10 cellular contexts compared by ENCODE assay signal in the genomic region with DNA sequence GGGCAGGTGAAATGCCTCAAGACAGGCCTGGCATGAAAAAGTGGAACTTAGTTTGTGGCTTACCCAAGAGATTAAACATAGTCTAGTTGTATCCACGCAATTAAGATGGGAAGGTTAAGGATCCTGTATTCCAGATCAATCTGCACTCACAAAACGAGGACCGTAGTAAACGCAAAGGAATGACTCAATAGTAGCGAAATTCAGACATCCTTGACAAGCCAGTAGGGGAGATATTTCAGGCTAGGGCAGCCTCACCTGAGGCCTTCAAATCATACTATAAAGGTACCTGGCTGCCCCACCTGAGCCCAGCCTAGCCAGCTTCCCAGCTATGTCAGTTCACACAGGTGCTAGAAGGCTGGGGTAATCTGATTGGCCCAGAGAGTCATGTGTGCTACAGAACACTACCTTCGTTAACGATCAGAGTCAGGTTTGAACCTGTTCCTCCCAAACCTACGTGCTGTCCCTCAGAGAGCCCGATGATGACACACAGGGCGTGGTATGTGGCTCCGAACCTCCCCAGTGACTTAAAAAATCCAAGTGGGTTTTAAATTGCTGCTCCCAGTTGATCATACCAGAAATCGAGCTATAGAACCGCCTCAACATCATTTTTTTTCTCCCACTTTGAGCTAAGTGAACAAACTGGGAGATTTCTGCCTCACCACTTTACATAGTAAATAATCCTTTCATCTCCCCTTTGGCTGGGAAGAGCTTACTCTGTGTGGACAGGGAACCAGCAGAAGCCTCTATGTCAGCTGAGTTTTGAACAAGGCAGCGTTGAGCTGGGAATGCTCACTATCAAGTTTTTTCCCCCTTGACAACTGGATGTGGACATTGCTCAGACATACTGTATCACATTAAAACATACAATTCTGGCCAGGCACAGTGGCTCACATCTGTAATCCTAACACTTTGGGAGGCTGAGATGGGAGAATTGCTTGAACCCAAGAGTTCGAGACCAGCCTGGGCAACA. TPM values are rescaled to one million over a fixed set of nuclear protein-coding genes. Genes with fewer than 3 reads are reported as not detected.
DNase-seq lines count a peak whose midpoint lies in the region; ATAC-seq and TF ChIP-seq lines count a peak whose summit lies in the region.
"Had no signal": no experiment of that assay in that cellular context is flagged by ENCODE, and none has a peak within 500 bp of the region (broad histone marks: within the 10 kb centered on the region; RNA-seq: fewer than 3 reads in every experiment).

No MANE protein-coding gene starts in this region.

- intact Hi-C loops in stomach (cut with DNase I; ENCODE audit: low total_unique reads) = no loop called here
- intact Hi-C loops in activated CD8-positive, alpha-beta T cell treated with anti-CD3 and anti-CD28 coated beads for 36 hours (cut with micrococcal nuclease) = no loop called here

- H3K27me3 ChIP-seq in hepatocyte = no peaks in the 10 kb centered on the region
- no peaks in the 10 kb centered on the region for H3K27me3 ChIP-seq in stomach

- no peaks in the 10 kb centered on the region for H3K36me3 Mint-ChIP-seq in activated CD8-positive, alpha-beta T cell treated with anti-CD3 and anti-CD28 coated beads for 36 hours (ENCODE audit: low read depth)

- H3K4me3 Mint-ChIP-seq in activated CD8-positive, alpha-beta T cell treated with anti-CD3 and anti-CD28 coated beads for 36 hours = no peak overlapping the region
- H3K4me3 Mint-ChIP-seq: activated T-cell treated with anti-CD3 and anti-CD28 coated beads, Interleukin-2, amount 50 U/mL, for 72 hours had no signal

- no peak overlapping the region for H2AFZ ChIP-seq in hepatocyte

- H3K4me2 ChIP-seq in hepatocyte = peak overlapping the region; percentile 35

- H3K9me3 Mint-ChIP-seq in activated CD8-positive, alpha-beta T cell treated with anti-CD3 and anti-CD28 coated beads for 36 hours = no peaks in the 10 kb centered on the region
- H3K9me3 Mint-ChIP-seq: activated T-cell treated with anti-CD3 and anti-CD28 coated beads, Interleukin-2, amount 50 U/mL, for 72 hours had no signal

- H3K27me3 Mint-ChIP-seq in activated CD8-positive, alpha-beta T cell treated with anti-CD3 and anti-CD28 coated beads for 36 hours = peaks cover 8% of the 10 kb centered on the region

- CTCF ChIA-PET in activated CD8-positive, alpha-beta T cell treated with anti-CD3 and anti-CD28 coated beads for 36 hours (lab: Charles Lee) = interaction anchor here (0.6 to 1.8 kb wide), 7 partner anchors 8 to 301 kb away, joined by 3 to 11 read pairs (median 4); no protein-coding TSS in a partner anchor

- no peaks in the 10 kb centered on the region for H4K20me1 ChIP-seq in hepatocyte (ENCODE audit: insufficient read depth, poor library complexity, severe bottlenecking)

- peak in 2 of 3 experiments; percentile 18 to 60 for DNase-seq in NCI-H1417 (lab: John Stamatoyannopoulos, UW)
- DNase-seq in NCI-H1417 treated with DMSO at 0.1 percent for 48 hours (lab: John Stamatoyannopoulos, UW) = no peak
- DNase-seq in NOMO-1 treated with DMSO at 0.1 percent for 48 hours (lab: John Stamatoyannopoulos, UW; ENCODE audit: unreplicated experiment) = peak; percentile 45
- DNase-seq in hepatocyte (ENCODE audit: low spot score) = peak; percentile 42
- DNase-seq in stomach = no peak
- DNase-seq in activated CD8-positive, alpha-beta T cell treated with anti-CD3 and anti-CD28 coated beads for 36 hours = no peak
- DNase-seq in KG1 (lab: John Stamatoyannopoulos, UW) = no peak
- DNase-seq: activated T-cell treated with anti-CD3 and anti-CD28 coated beads, Interleukin-2, amount 50 U/mL, for 72 hours had no signal

- H3K27ac ChIP-seq in hepatocyte = peak overlapping the region; percentile 72
- peak overlapping the region in 4 of 5 donors; percentile 8 to 80 (median 60) for H3K27ac ChIP-seq in stomach

- no peak for TF ChIP-seq CTCF in hepatocyte (IDR thresholded peaks at IDR 0.05; ENCODE audit: poor library complexity)
- TF ChIP-seq CTCF in stomach (IDR thresholded peaks at IDR 0.05) = no peak
- TF ChIP-seq CTCF in activated CD8-positive, alpha-beta T cell treated with anti-CD3 and anti-CD28 coated beads for 36 hours (IDR thresholded peaks at IDR 0.05) = no peak

- no peaks in the 10 kb centered on the region for H3K79me2 ChIP-seq in hepatocyte

- H3K4me1 ChIP-seq in hepatocyte (ENCODE audit: insufficient read depth) (peaks cover 37% of the 10 kb centered on the region), stomach (peaks cover 15 to 72% (median 45%) of the 10 kb centered on the region in 4 donors)

- 76% methylated on average over 15 of the region's 15 CpGs for WGBS in hepatocyte (ENCODE audit: low lambda C conversion rate, missing lambda C conversion rate)
- 73 to 91% (median 82%) methylated on average over 15 of the region's 15 CpGs for WGBS in stomach, 5 donors

- no peak for TF ChIP-seq EP300 in stomach (IDR thresholded peaks at IDR 0.05)

- H3K4me3 ChIP-seq in hepatocyte = no peak overlapping the region
- H3K4me3 ChIP-seq in stomach = no peak overlapping the region

- POLR2A ChIA-PET in activated CD8-positive, alpha-beta T cell treated with anti-CD3 and anti-CD28 coated beads for 36 hours (lab: Charles Lee) = no interaction called here

- no peaks in the 10 kb centered on the region for H3K9me2 ChIP-seq in hepatocyte (replicated peaks; ENCODE audit: insufficient read depth)

- H3K9me3 ChIP-seq in hepatocyte (ENCODE audit: low read depth) (no peaks in the 10 kb centered on the region), stomach (no peaks in the 10 kb centered on the region)
- H3K9me3 ChIP-seq: thoracic aorta had no signal

- H3K36me3 ChIP-seq in hepatocyte (replicated peaks; ENCODE audit: insufficient read depth, low read depth) (no peaks in the 10 kb centered on the region), stomach (no peaks in the 10 kb centered on the region)
- H3K36me3 ChIP-seq: thoracic aorta had no signal

- ATAC-seq in activated CD8-positive, alpha-beta T cell treated with anti-CD3 and anti-CD28 coated beads for 36 hours = no peak
- ATAC-seq in GM18870 (IDR thresholded peaks at IDR 0.05; ENCODE audit: unreplicated experiment) = no peak
- ATAC-seq: activated T-cell treated with anti-CD3 and anti-CD28 coated beads, Interleukin-2, amount 50 U/mL, for 72 hours had no signal

- TF ChIP-seq POLR2A in stomach (IDR thresholded peaks at IDR 0.05) = no peak

- H3K27ac Mint-ChIP-seq in activated CD8-positive, alpha-beta T cell treated with anti-CD3 and anti-CD28 coated beads for 36 hours = no peak overlapping the region
- H3K27ac Mint-ChIP-seq: activated T-cell treated with anti-CD3 and anti-CD28 coated beads, Interleukin-2, amount 50 U/mL, for 72 hours had no signal

- H3K4me1 Mint-ChIP-seq in activated CD8-positive, alpha-beta T cell treated with anti-CD3 and anti-CD28 coated beads for 36 hours (ENCODE audit: low read depth) = no peaks in the 10 kb centered on the region

RNA-seq across cellular contexts. Expression of a gene that starts 46.3 kb away (rescaled TPM):
- total RNA-seq in hepatocyte (218 and 237 TPM in 2 replicates), stomach (100 to 1,000 TPM; 550 to 693 (median 622) TPM)
- polyA plus RNA-seq in hepatocyte (38.0 and 47.6 TPM in 2 replicates), stomach (10 to 100 TPM; 37.4 to 76.8 (median 60.3) TPM)
- total RNA-seq in activated CD8-positive, alpha-beta T cell treated with anti-CD3 and anti-CD28 coated beads for 36 hours = 10 to 100 TPM; 41.1 to 43.0 TPM

Comparison
In these comparisons a context has a peak if more than half of its experiments do, and no peak if none do; other contexts are left out.
1. DNase-seq: peak in NCI-H1417 (2 of 3), NOMO-1 treated with DMSO at 0.1 percent for 48 hours (single experiment) and hepatocyte (single experiment); none in NCI-H1417 treated with DMSO at 0.1 percent for 48 hours (single experiment), stomach (single experiment), activated CD8-positive, alpha-beta T cell treated with anti-CD3 and anti-CD28 coated beads for 36 hours (single experiment) and KG1 (single experiment).